ENCODE assay signal across 7 cellular contexts in genomic region chr2:222912117-222912516, GRCh38. TPM values are rescaled to one million over a fixed set of nuclear protein-coding genes. Genes with fewer than 3 reads are reported as not detected.
DNase-seq lines count a peak whose midpoint lies in the region; ATAC-seq and TF ChIP-seq lines count a peak whose summit lies in the region.

No MANE protein-coding gene starts in this region.

- H3K36me3 ChIP-seq in sigmoid colon (peaks cover 0 to 20% (median 9%) of the 10 kb centered on the region in 4 donors), tibial artery (peaks cover 20 to 21% (median 20%) of the 10 kb centered on the region in 3 donors)

- intact Hi-C loops in left cardiac atrium (cut with DNase I), result no loop called here
- intact Hi-C loops in sigmoid colon (cut with DNase I), result no loop called here
- intact Hi-C loops in tibial artery (cut with DNase I; ENCODE audit: low total_unique reads), result no loop called here

- ATAC-seq in GM19025 (IDR thresholded peaks at IDR 0.05; ENCODE audit: low read depth, unreplicated experiment), result peak; percentile 99
- ATAC-seq in HG02852 (IDR thresholded peaks at IDR 0.05; ENCODE audit: unreplicated experiment), result peak; percentile 99
- ATAC-seq in left cardiac atrium, result peak; percentile 55 to 63

- H3K27ac ChIP-seq in sigmoid colon (peak overlapping the region in 2 of 4 donors; percentile 7 to 28), tibial artery (no peak overlapping the region)

- H3K4me1 ChIP-seq in sigmoid colon (peaks cover 0 to 57% (median 25%) of the 10 kb centered on the region in 4 donors), tibial artery (peaks cover 0 to 42% (median 1%) of the 10 kb centered on the region in 4 donors)

- TF ChIP-seq CTCF in sigmoid colon (IDR thresholded peaks at IDR 0.05) (no peak), tibial artery (IDR thresholded peaks at IDR 0.05) (no peak)

- no peak for TF ChIP-seq POLR2A in sigmoid colon (IDR thresholded peaks at IDR 0.05)

- 47 to 81% methylated on average over 2 of the region's 2 CpGs for WGBS in sigmoid colon, 2 donors

- H3K9me3 ChIP-seq in sigmoid colon, result no peaks in the 10 kb centered on the region
- H3K9me3 ChIP-seq in tibial artery, result no peaks in the 10 kb centered on the region

- H3K27me3 ChIP-seq in sigmoid colon, result no peaks in the 10 kb centered on the region
- H3K27me3 ChIP-seq in tibial artery, result no peaks in the 10 kb centered on the region

- TF ChIP-seq EP300 in sigmoid colon (IDR thresholded peaks at IDR 0.05), result no peak

- peak; percentile 82 to 97 for DNase-seq in NOMO-1 (lab: John Stamatoyannopoulos, UW; ENCODE audit: unreplicated experiment in 2 of 2)
- no peak for DNase-seq in left cardiac atrium
- no peak for DNase-seq in stimulated activated naive CD4-positive, alpha-beta T cell (lab: John Stamatoyannopoulos, UW)
- no peak for DNase-seq in sigmoid colon
- no peak for DNase-seq in tibial artery

- H3K4me3 ChIP-seq in sigmoid colon, result no peak overlapping the region
- H3K4me3 ChIP-seq in tibial artery, result no peak overlapping the region

RNA-seq across cellular contexts. Expression of gene ACSL3, which starts 51.3 kb away (rescaled TPM):
- total RNA-seq in left cardiac atrium, result 10 to 100 TPM; 37.8 to 38.1 TPM
- total RNA-seq in sigmoid colon, result 10 to 100 TPM; 44.0 to 75.7 (median 54.8) TPM
- polyA plus RNA-seq in sigmoid colon, result 10 to 100 TPM in 2 of 3 donors, 1 to 10 TPM in 1; 7.9 to 52.2 (median 16.8) TPM

Comparison
In these comparisons a context has a peak if more than half of its experiments do, and no peak if none do; other contexts are left out.
1. DNase-seq: peak in NOMO-1 (2 of 2); none in left cardiac atrium (single experiment), stimulated activated naive CD4-positive, alpha-beta T cell (0 of 6), sigmoid colon (single experiment) and tibial artery (0 of 2).
2. Peak in every context shown above with its lines, with median percentiles within 50 percentile points of each other: ATAC-seq.